ENCODE assay signal across 18 cellular contexts in the genomic region with DNA sequence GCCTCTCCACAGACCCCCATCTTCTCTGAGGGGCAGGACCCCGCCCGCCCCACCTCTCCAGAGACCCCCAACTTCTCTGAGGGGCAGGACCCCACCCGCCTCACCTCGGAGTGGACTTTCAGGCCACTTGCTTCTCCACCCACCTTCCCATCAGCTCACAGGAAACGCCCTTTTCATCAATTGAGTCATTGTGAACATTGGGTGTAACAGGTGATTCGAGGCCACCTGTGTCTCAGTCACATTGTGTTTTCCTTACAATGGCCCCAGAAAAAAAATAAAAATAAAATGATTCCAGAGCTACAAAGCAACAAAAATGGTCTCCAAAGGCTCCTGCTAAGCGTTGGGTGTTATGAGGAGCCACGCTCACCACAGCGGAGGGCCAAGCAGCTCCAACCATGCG. TPM values are rescaled to one million over a fixed set of nuclear protein-coding genes. Genes with fewer than 3 reads are reported as not detected.
A peak's percentile ranks its signal among the peaks of the same experiment; 100 is the strongest.
DNase-seq lines count a peak whose midpoint lies in the region; ATAC-seq and TF ChIP-seq lines count a peak whose summit lies in the region.
"Had no signal": no experiment of that assay in that cellular context is flagged by ENCODE, and none has a peak within 500 bp of the region (broad histone marks: within the 10 kb centered on the region; RNA-seq: fewer than 3 reads in every experiment).

No MANE protein-coding gene starts in this region.

- CTCF ChIA-PET in activated CD4-positive, alpha-beta memory T cell treated with anti-CD3 and anti-CD28 coated beads for 36 hours (lab: Charles Lee), result interaction anchor here (2.0 kb wide), 1 partner anchor 24 kb away, joined by 4 read pairs; no protein-coding TSS in a partner anchor

- peaks cover 49% of the 10 kb centered on the region for H3K4me1 Mint-ChIP-seq in activated CD4-positive, alpha-beta memory T cell treated with anti-CD3 and anti-CD28 coated beads for 36 hours (ENCODE audit: low read depth)

- H3K27ac ChIP-seq in gastroesophageal sphincter (peak overlapping the region in 3 of 4 donors; percentile 20 to 66 (median 45)), stomach (peak overlapping the region in 3 of 5 donors; percentile 8 to 32 (median 19))
- H3K27ac ChIP-seq: right lobe of liver, SJSA1 had no signal

- no peaks in the 10 kb centered on the region for H3K27me3 Mint-ChIP-seq in activated CD4-positive, alpha-beta memory T cell treated with anti-CD3 and anti-CD28 coated beads for 36 hours

- H3K9me3 ChIP-seq in gastroesophageal sphincter (no peaks in the 10 kb centered on the region), stomach (no peaks in the 10 kb centered on the region)
- H3K9me3 ChIP-seq: right lobe of liver, SJSA1 had no signal

- peaks cover 0 to 77% of the 10 kb centered on the region in 2 donors for H3K36me3 ChIP-seq in gastroesophageal sphincter
- peaks cover 53 to 89% (median 81%) of the 10 kb centered on the region in 4 donors for H3K36me3 ChIP-seq in stomach

- TF ChIP-seq CTCF in gastroesophageal sphincter (IDR thresholded peaks at IDR 0.05) (no peak), stomach (IDR thresholded peaks at IDR 0.05) (no peak)

- TF ChIP-seq POLR2A in gastroesophageal sphincter (IDR thresholded peaks at IDR 0.05) (no peak), stomach (IDR thresholded peaks at IDR 0.05) (no peak)

- no peak overlapping the region for H3K4me3 Mint-ChIP-seq in activated CD4-positive, alpha-beta memory T cell treated with anti-CD3 and anti-CD28 coated beads for 36 hours

- H3K36me3 Mint-ChIP-seq in activated naive CD4-positive, alpha-beta T cell treated with anti-CD3 and anti-CD28 coated beads, Interleukin-2, amount 50 U/mL, for 72 hours, result peaks cover 0 to 22% of the 10 kb centered on the region in 2 donors
- peaks cover 47% of the 10 kb centered on the region for H3K36me3 Mint-ChIP-seq in activated CD4-positive, alpha-beta memory T cell treated with anti-CD3 and anti-CD28 coated beads for 36 hours

- no peaks in the 10 kb centered on the region for H3K27me3 ChIP-seq in gastroesophageal sphincter
- no peaks in the 10 kb centered on the region for H3K27me3 ChIP-seq in stomach
- H3K27me3 ChIP-seq: dorsolateral prefrontal cortex, right lobe of liver, SJSA1 had no signal

- H3K4me1 ChIP-seq in gastroesophageal sphincter (peaks cover 0 to 81% (median 49%) of the 10 kb centered on the region in 3 donors), stomach (peaks cover 41 to 66% (median 55%) of the 10 kb centered on the region in 4 donors)
- H3K4me1 ChIP-seq: SJSA1 had no signal

- no peaks in the 10 kb centered on the region for H3K9me3 Mint-ChIP-seq in activated naive CD4-positive, alpha-beta T cell treated with anti-CD3 and anti-CD28 coated beads, Interleukin-2, amount 50 U/mL, for 72 hours
- no peaks in the 10 kb centered on the region for H3K9me3 Mint-ChIP-seq in activated CD4-positive, alpha-beta memory T cell treated with anti-CD3 and anti-CD28 coated beads for 36 hours

- 74 to 89% methylated on average over 3 to 7 of the region's 10 CpGs for WGBS in gastroesophageal sphincter (ENCODE audit: low coverage in 1 of 2), 2 donors
- 68 to 78% (median 70%) methylated on average over 10 of the region's 10 CpGs for WGBS in stomach, 5 donors

- POLR2A ChIA-PET in activated CD4-positive, alpha-beta memory T cell treated with anti-CD3 and anti-CD28 coated beads for 36 hours (lab: Charles Lee), result interaction anchor here (1.2 to 1.5 kb wide), 2 partner anchors 34 to 37 kb away, joined by 3 to 6 read pairs; no protein-coding TSS in a partner anchor

- peak overlapping the region; percentile 65 to 76 for H3K27ac Mint-ChIP-seq in activated naive CD4-positive, alpha-beta T cell treated with anti-CD3 and anti-CD28 coated beads, Interleukin-2, amount 50 U/mL, for 72 hours
- H3K27ac Mint-ChIP-seq in activated CD4-positive, alpha-beta memory T cell treated with anti-CD3 and anti-CD28 coated beads for 36 hours, result peak overlapping the region; percentile 68

- ATAC-seq in activated naive CD4-positive, alpha-beta T cell treated with anti-CD3 and anti-CD28 coated beads, Interleukin-2, amount 50 U/mL, for 72 hours, result peak in 1 of 2 donors; percentile 51
- ATAC-seq in gastroesophageal sphincter (no peak), HG02571 (IDR thresholded peaks at IDR 0.05; ENCODE audit: unreplicated experiment) (no peak)
- ATAC-seq: K562, right lobe of liver had no signal

- no peak for DNase-seq in activated naive CD4-positive, alpha-beta T cell treated with anti-CD3 and anti-CD28 coated beads, Interleukin-2, amount 50 U/mL, for 72 hours (ENCODE audit: low spot score in 2 of 2)
- DNase-seq in activated naive CD4-positive, alpha-beta T cell (lab: John Stamatoyannopoulos, UW), result no peak
- DNase-seq in activated CD4-positive, alpha-beta memory T cell treated with anti-CD3 and anti-CD28 coated beads for 36 hours, result no peak
- no peak for DNase-seq in stomach
- no peak for DNase-seq in NCI-H2107 treated with DMSO at 0.1 percent for 48 hours (lab: John Stamatoyannopoulos, UW; ENCODE audit: unreplicated experiment)
- no peak for DNase-seq in NCI-H446 treated with DMSO at 0.1 percent for 48 hours (lab: John Stamatoyannopoulos, UW)
- DNase-seq: activated gamma-delta T cell; dorsolateral prefrontal cortex; islet precursor cell; mesendoderm; NCI-H2029; NCI-H524 treated with DMSO at 0.1 percent for 48 hours; right lobe of liver; stimulated activated CD4-positive, alpha-beta T cell treated with anti-CD3 and anti-CD28 coated beads, Interleukin-1b, Interleukin-23, amount 100 ng/mL, for 48 hours had no signal

- intact Hi-C loops in activated CD4-positive, alpha-beta memory T cell treated with anti-CD3 and anti-CD28 coated beads for 36 hours (cut with micrococcal nuclease), result no loop called here
- intact Hi-C loops in stomach (cut with DNase I; ENCODE audit: low total_unique reads), result no loop called here

- TF ChIP-seq EP300 in gastroesophageal sphincter (IDR thresholded peaks at IDR 0.05), result no peak
- TF ChIP-seq EP300 in stomach (IDR thresholded peaks at IDR 0.05), result no peak

- H3K4me3 ChIP-seq in gastroesophageal sphincter (no peak overlapping the region), stomach (no peak overlapping the region)
- H3K4me3 ChIP-seq: dorsolateral prefrontal cortex, K562, right lobe of liver, SJSA1 had no signal

RNA-seq across cellular contexts. Expression of a gene that starts 36.0 kb away (rescaled TPM):
- total RNA-seq in activated naive CD4-positive, alpha-beta T cell treated with anti-CD3 and anti-CD28 coated beads, Interleukin-2, amount 50 U/mL, for 72 hours, result 10 to 100 TPM; 27.7 to 39.0 TPM
- total RNA-seq in activated CD4-positive, alpha-beta memory T cell treated with anti-CD3 and anti-CD28 coated beads for 36 hours, result 10 to 100 TPM; 27.5 to 30.2 TPM
- total RNA-seq in gastroesophageal sphincter (10 to 100 TPM; 36.0 to 66.0 (median 45.5) TPM), stomach (10 to 100 TPM; 29.2 to 92.4 (median 49.4) TPM)
- 10 to 100 TPM; 10.0 to 17.7 (median 16.0) TPM for polyA plus RNA-seq in stomach
